In the genomic region with DNA sequence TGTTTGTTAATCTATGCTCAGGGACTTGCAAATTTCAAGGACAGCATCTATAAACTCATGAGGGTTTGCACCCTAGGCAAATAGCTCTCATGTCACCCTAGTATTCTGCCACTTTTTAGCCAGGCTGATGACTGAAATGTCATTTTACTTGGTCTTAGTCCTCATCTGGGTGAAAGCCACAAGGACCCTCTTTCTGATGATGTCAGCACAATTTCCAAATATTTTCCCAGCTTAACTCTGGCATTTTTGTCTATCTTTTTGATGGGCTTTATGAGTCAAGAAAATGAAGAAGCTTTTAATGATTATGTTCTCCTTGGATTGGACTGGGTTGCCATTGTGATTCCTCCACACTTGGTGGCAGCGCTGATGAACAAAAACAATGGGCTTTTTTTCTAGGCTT, we compare ENCODE assay signal across 2 cellular contexts.
TF ChIP-seq lines count a peak whose summit lies in the region.

No MANE protein-coding gene starts in this region.

TF ChIP-seq in Ishikawa, 13 proteins besides CTCF, POLR2A, EP300 and RAD21 (continued from another document):
- no peak for TF ChIP-seq CREB1 (IDR thresholded peaks at IDR 0.05; ENCODE audit: low read depth)
- no peak for TF ChIP-seq ZBTB7A (IDR thresholded peaks at IDR 0.05; ENCODE audit: low read depth)
- TF ChIP-seq EGR1 (IDR thresholded peaks at IDR 0.05): no peak
- TF ChIP-seq, protein P1, sequence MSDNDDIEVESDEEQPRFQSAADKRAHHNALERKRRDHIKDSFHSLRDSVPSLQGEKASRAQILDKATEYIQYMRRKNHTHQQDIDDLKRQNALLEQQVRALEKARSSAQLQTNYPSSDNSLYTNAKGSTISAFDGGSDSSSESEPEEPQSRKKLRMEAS (IDR thresholded peaks at IDR 0.05): no peak
- no peak for TF ChIP-seq FOXM1 (IDR thresholded peaks at IDR 0.05; ENCODE audit: borderline replicate concordance, low read depth)

TF ChIP-seq in H1, 55 proteins besides CTCF, POLR2A, EP300 and RAD21 (continued from another document):
- TF ChIP-seq CHD2 (IDR thresholded peaks at IDR 0.05; ENCODE audit: low read length): no peak
